ENCODE assay signal across 16 cellular contexts in the genomic region with DNA sequence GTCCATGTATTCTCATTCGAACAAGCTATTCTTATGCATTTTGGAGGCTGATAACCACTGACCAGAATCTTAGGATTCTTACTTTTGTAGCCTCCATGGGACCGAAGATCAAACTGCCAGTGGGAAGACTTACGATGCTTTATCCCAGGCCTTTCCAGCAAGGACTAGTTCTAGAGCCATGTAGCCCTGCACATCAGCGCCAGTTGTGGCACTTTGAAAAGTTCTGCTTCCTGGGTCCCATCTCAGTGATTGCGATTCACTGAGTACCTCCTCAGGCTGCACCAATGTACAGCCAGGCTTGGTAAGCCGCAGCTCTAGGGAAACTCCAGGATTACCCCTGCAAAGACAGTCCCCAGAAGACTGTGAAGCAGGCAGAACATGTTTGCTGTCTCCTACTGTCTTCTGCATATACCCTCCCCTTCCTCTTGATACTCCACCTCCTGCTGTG. TPM values are rescaled to one million over a fixed set of nuclear protein-coding genes. Genes with fewer than 3 reads are reported as not detected.
DNase-seq lines count a peak whose midpoint lies in the region; TF ChIP-seq lines count a peak whose summit lies in the region.
"Had no signal": no experiment of that assay in that cellular context is flagged by ENCODE, and none has a peak within 500 bp of the region (broad histone marks: within the 10 kb centered on the region; RNA-seq: fewer than 3 reads in every experiment).

No MANE protein-coding gene starts in this region.

- H3K27ac ChIP-seq in endodermal cell (ENCODE audit: low read depth, low read length) (no peak overlapping the region), substantia nigra (ENCODE audit: low read depth, low read length, poor library complexity, severe bottlenecking) (peak overlapping the region; percentile 80), SJCRH30 (no peak overlapping the region)
- H3K27ac ChIP-seq: 22Rv1, hepatocyte, left lung, ovary had no signal

- H3K4me1 Mint-ChIP-seq in endodermal cell: peaks cover 18% of the 10 kb centered on the region

- H3K9ac ChIP-seq in endodermal cell (ENCODE audit: extremely low read depth, low read length, poor library complexity, severe bottlenecking): no peak overlapping the region

- no peaks in the 10 kb centered on the region for H3K36me3 ChIP-seq in endodermal cell (ENCODE audit: control insufficient read depth, insufficient read depth, low read length)
- H3K36me3 ChIP-seq in SJCRH30: no peaks in the 10 kb centered on the region
- H3K36me3 ChIP-seq: left lung, ovary, transverse colon had no signal

- DNase-seq in DMS 273 (lab: John Stamatoyannopoulos, UW; ENCODE audit: unreplicated experiment) (peak; percentile 35), DMS 273 treated with DMSO at 0.1 percent for 48 hours (lab: John Stamatoyannopoulos, UW) (no peak), RPMI7951 (ENCODE audit: low read depth) (peak; percentile 43), endodermal cell (peak; percentile 48), substantia nigra (lab: John Stamatoyannopoulos, UW) (peak in 1 of 49 donors; percentile 12), SJCRH30 (no peak), NCI-H2029 (lab: John Stamatoyannopoulos, UW) (no peak), NOMO-1 (lab: John Stamatoyannopoulos, UW; ENCODE audit: unreplicated experiment in 2 of 2) (no peak)
- DNase-seq: activated gamma-delta T cell treated with Interleukin-2 at 50 U/mL for 16 hours, left lung, ovary, transverse colon had no signal

- WGBS in endodermal cell (ENCODE audit: insufficient coverage in 1 of 2, insufficient read length in 1 of 2), 2 experiments: 76 to 86% methylated on average over 4 to 6 of the region's 6 CpGs

- H3K4me1 ChIP-seq in endodermal cell (ENCODE audit: control insufficient read depth, insufficient read depth, low read length): no peaks in the 10 kb centered on the region
- no peaks in the 10 kb centered on the region for H3K4me1 ChIP-seq in SJCRH30
- H3K4me1 ChIP-seq: left lung, transverse colon had no signal

- no peaks in the 10 kb centered on the region for H3K27me3 Mint-ChIP-seq in endodermal cell (ENCODE audit: insufficient read depth)

- no peak for TF ChIP-seq CTCF in endodermal cell (conservative IDR thresholded peaks at IDR 0.05)

- peaks cover 3% of the 10 kb centered on the region for H3K9me3 Mint-ChIP-seq in endodermal cell
- H3K9me3 Mint-ChIP-seq: T-helper 2 cell treated with Interferon-gamma antibody and Interleukin-4, amounts not matched to agents 5 μg/mL and 100 μg/mL, for 36 hours had no signal

- no peak overlapping the region for H3K27ac Mint-ChIP-seq in endodermal cell
- H3K27ac Mint-ChIP-seq: T-helper 2 cell treated with Interferon-gamma antibody and Interleukin-4, amounts not matched to agents 5 μg/mL and 100 μg/mL, for 36 hours had no signal

- H3K4me3 ChIP-seq in endodermal cell (ENCODE audit: low read length) (no peak overlapping the region), SJCRH30 (no peak overlapping the region)
- H3K4me3 ChIP-seq: hepatocyte, left lung, ovary, smooth muscle cell, transverse colon had no signal

- H3K4me3 Mint-ChIP-seq in endodermal cell: no peak overlapping the region
- H3K4me3 Mint-ChIP-seq: T-helper 2 cell treated with Interferon-gamma antibody and Interleukin-4, amounts not matched to agents 5 μg/mL and 100 μg/mL, for 36 hours had no signal

- H3K9me3 ChIP-seq in endodermal cell (ENCODE audit: control insufficient read depth, low read length): peaks cover 5% of the 10 kb centered on the region
- H3K9me3 ChIP-seq in SJCRH30 (replicated peaks): no peaks in the 10 kb centered on the region
- H3K9me3 ChIP-seq: left lung, ovary, transverse colon had no signal

- H3K27me3 ChIP-seq in endodermal cell (ENCODE audit: control insufficient read depth, insufficient read depth, low read length, poor library complexity, severe bottlenecking): no peaks in the 10 kb centered on the region
- no peaks in the 10 kb centered on the region for H3K27me3 ChIP-seq in SJCRH30
- H3K27me3 ChIP-seq: hepatocyte, left lung, ovary, transverse colon had no signal

- H3K36me3 Mint-ChIP-seq in endodermal cell (ENCODE audit: low read depth): no peaks in the 10 kb centered on the region

RNA-seq across cellular contexts. Expression of a gene that starts 18.9 kb away (rescaled TPM):
- 1.9 and 2.6 TPM in 2 replicates for total RNA-seq in RPMI7951 (2014; rRNA removed; shearing (Covaris generic))
- under 1 TPM in 1 of 2 donors, not detected in 1; 0.33 TPM for total RNA-seq in endodermal cell
- polyA plus RNA-seq in endodermal cell (2013, experiment 1 of 2): 2.2 TPM
- 2.9 TPM for polyA plus RNA-seq in endodermal cell (2013, experiment 2 of 2)
- total RNA-seq in SJCRH30 (2014; rRNA removed; shearing (Covaris generic)): 9.3 and 11.9 TPM in 2 replicates

Comparison
In these comparisons a context has a peak if more than half of its experiments do, and no peak if none do; other contexts are left out.
1. DNase-seq: peak in DMS 273 (single experiment), RPMI7951 (single experiment) and endodermal cell (single experiment); none in DMS 273 treated with DMSO at 0.1 percent for 48 hours (single experiment), SJCRH30 (0 of 2), NCI-H2029 (single experiment) and NOMO-1 (0 of 2).